ENCODE assay signal across 29 cellular contexts in the genomic region with DNA sequence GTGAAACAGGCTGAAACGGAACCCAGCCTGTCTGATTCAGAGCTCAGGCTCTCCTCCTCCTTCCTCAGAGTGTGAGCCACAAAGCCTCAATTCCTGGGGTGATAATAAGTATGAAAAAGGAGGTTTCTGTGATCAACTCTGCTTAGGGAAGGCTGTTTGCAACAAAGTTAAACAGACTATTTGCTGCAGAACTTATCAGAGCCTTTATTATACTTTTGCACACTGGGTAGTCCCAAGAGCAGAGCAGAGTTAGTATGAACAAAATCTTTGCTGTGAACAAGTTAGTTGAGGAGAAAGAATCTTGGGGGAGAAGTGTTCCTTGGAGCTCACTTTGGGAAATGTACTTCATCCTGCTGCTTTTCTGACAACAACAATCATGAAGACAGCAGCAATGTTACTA.
"Had no signal": no experiment of that assay in that cellular context is flagged by ENCODE, and none has a peak within 500 bp of the region (broad histone marks: within the 10 kb centered on the region; RNA-seq: fewer than 3 reads in every experiment).

No MANE protein-coding gene starts in this region.

- H3K4me1 Mint-ChIP-seq: endodermal cell had no signal

- H3K4me3 Mint-ChIP-seq: dendritic cell treated with granulocyte-macrophage colony-stimulating factor and Interleukin-4, amounts not matched to agents 40 ng/mL and 50 ng/mL, for 4 days; effector memory CD8-positive, alpha-beta T cell; endodermal cell had no signal

- H3K4me3 ChIP-seq: colonic mucosa, coronary artery, dorsolateral prefrontal cortex, esophagus muscularis mucosa, esophagus squamous epithelium, gastrocnemius medialis, gastroesophageal sphincter, heart left ventricle, heart right ventricle had no signal

- H3K27me3 ChIP-seq: colonic mucosa, dorsolateral prefrontal cortex, gastrocnemius medialis had no signal

- H3K4me1 ChIP-seq: colonic mucosa, esophagus muscularis mucosa, esophagus squamous epithelium, foreskin keratinocyte, gastrocnemius medialis, gastroesophageal sphincter, heart left ventricle, heart right ventricle had no signal

- FAIRE-seq: colon, endometrium, endothelial cell of umbilical vein, frontal cortex had no signal

- H3K36me3 ChIP-seq: colonic mucosa, esophagus muscularis mucosa, esophagus squamous epithelium, gastrocnemius medialis, gastroesophageal sphincter, heart left ventricle, heart right ventricle had no signal

- H3K9me3 ChIP-seq: colonic mucosa, esophagus muscularis mucosa, esophagus squamous epithelium, gastrocnemius medialis, gastroesophageal sphincter, heart left ventricle, heart right ventricle had no signal

- H3K9me3 Mint-ChIP-seq: dendritic cell treated with granulocyte-macrophage colony-stimulating factor and Interleukin-4, amounts not matched to agents 40 ng/mL and 50 ng/mL, for 4 days; effector memory CD8-positive, alpha-beta T cell; endodermal cell had no signal

- ATAC-seq: effector memory CD8-positive, alpha-beta T cell; esophagus mucosa; foreskin keratinocyte; gastrocnemius medialis; gastroesophageal sphincter; heart left ventricle; heart right ventricle had no signal

- H3K27ac ChIP-seq: colonic mucosa, coronary artery, dorsolateral prefrontal cortex, epithelial cell of prostate, esophagus muscularis mucosa, esophagus squamous epithelium, foreskin keratinocyte, gastrocnemius medialis, gastroesophageal sphincter, heart left ventricle, heart right ventricle had no signal

- DNase-seq: colonic mucosa; cortex of kidney; dermis blood vessel endothelial cell; dorsolateral prefrontal cortex; effector CD4-positive, alpha-beta T cell; effector CD8-positive, alpha-beta T cell; effector memory CD4-positive, alpha-beta T cell; effector memory CD8-positive, alpha-beta T cell; endodermal cell; erythroblast; esophagus squamous epithelium; foreskin fibroblast; foreskin keratinocyte; foreskin melanocyte; gastrocnemius medialis; glutamatergic neuron; head of caudate nucleus; heart left ventricle; heart right ventricle had no signal

- H3K27ac Mint-ChIP-seq: dendritic cell treated with granulocyte-macrophage colony-stimulating factor and Interleukin-4, amounts not matched to agents 40 ng/mL and 50 ng/mL, for 4 days; effector memory CD8-positive, alpha-beta T cell; endodermal cell had no signal
